In genomic region chr14:76947078-76947837, GRCh38 we compare ENCODE assay signal across 8 cellular contexts.
DNase-seq lines count a peak whose midpoint lies in the region; ATAC-seq and TF ChIP-seq lines count a peak whose summit lies in the region.

No MANE protein-coding gene starts in this region.

- POLR2A ChIA-PET in A673 (lab: Charles Lee; ENCODE audit: low non-redundant PET), result no interaction called here

- TF ChIP-seq CTCF in A673 (conservative IDR thresholded peaks at IDR 0.05; ENCODE audit: low read depth, low read length), result peak; percentile 60
- TF ChIP-seq CTCF in chondrocyte (IDR thresholded peaks at IDR 0.05), result peak; percentile 77

- peaks cover 47% of the 10 kb centered on the region for H3K4me1 ChIP-seq in A673 (ENCODE audit: insufficient read depth, low read length, poor library complexity, severe bottlenecking)

- DNase-seq in A673 (ENCODE audit: low spot score) (peak; percentile 98), NCI-H2227 treated with DMSO at 0.1 percent for 48 hours (lab: John Stamatoyannopoulos, UW) (peak; percentile 97), chondrocyte (ENCODE audit: low spot score) (no peak)
- peak; percentile 65 for DNase-seq in activated CD4-positive, alpha-beta T cell treated with anti-CD3 and anti-CD28 coated beads for 1 hour
- DNase-seq in stimulated activated CD4-positive, alpha-beta T cell treated with anti-CD3 and anti-CD28 coated beads, Interleukin-2, amount 100 ng/mL, for 24 hours, result peak; percentile 79 to 84

- H3K27me3 Mint-ChIP-seq in chondrocyte (ENCODE audit: low read depth), result no peaks in the 10 kb centered on the region

- H3K4me3 Mint-ChIP-seq in chondrocyte (ENCODE audit: unreplicated experiment), result peak overlapping the region; percentile 16

- no peaks in the 10 kb centered on the region for H3K36me3 ChIP-seq in A673 (ENCODE audit: insufficient read depth, low read length, poor library complexity, severe bottlenecking)

- intact Hi-C loops in A673 (cut with micrococcal nuclease; ENCODE audit: unreplicated experiment), result loop anchor here (1.0 to 2.0 kb wide), 3 partner anchors 20 to 82 kb away; partner anchors contain the start of gene IRF2BPL

- no peaks in the 10 kb centered on the region for H3K9me3 Mint-ChIP-seq in chondrocyte (ENCODE audit: low read depth)

- ATAC-seq in GM18907 (IDR thresholded peaks at IDR 0.05; ENCODE audit: unreplicated experiment), result peak; percentile 80
- ATAC-seq in HG03139 (IDR thresholded peaks at IDR 0.05; ENCODE audit: unreplicated experiment), result peak; percentile 88

- no peaks in the 10 kb centered on the region for H3K9me3 ChIP-seq in A673 (ENCODE audit: low read depth, low read length, poor library complexity, severe bottlenecking)

- no TSS peak for BruUV-seq in A673 (replicated peaks; lab: Mats Ljungman, UMichigan)

- CTCF ChIA-PET in A673 (lab: Charles Lee), result interaction anchor here (0.6 to 1.3 kb wide), 9 partner anchors 15 to 112 kb away, joined by 3 to 10 read pairs (median 5); no protein-coding TSS in a partner anchor

- peak overlapping the region; percentile 21 for H3K4me3 ChIP-seq in A673 (ENCODE audit: low read depth, low read length, poor library complexity, severe bottlenecking)

- no peaks in the 10 kb centered on the region for H3K36me3 Mint-ChIP-seq in chondrocyte (ENCODE audit: low read depth)

- peaks cover 55% of the 10 kb centered on the region for H3K4me1 Mint-ChIP-seq in chondrocyte (ENCODE audit: low read depth)

- H3K27ac Mint-ChIP-seq in chondrocyte (ENCODE audit: unreplicated experiment), result peak overlapping the region; percentile 93

- H3K27ac ChIP-seq in A673 (ENCODE audit: low read depth, low read length, poor library complexity, severe bottlenecking), result peak overlapping the region; percentile 98
- H3K27ac ChIP-seq in layer of hippocampus (ENCODE audit: low read depth, low read length), result peak overlapping the region; percentile 81

- H3K27me3 ChIP-seq in A673 (replicated peaks; ENCODE audit: insufficient read depth, low read depth, low read length, poor library complexity), result no peaks in the 10 kb centered on the region
- no peaks in the 10 kb centered on the region for H3K27me3 ChIP-seq in layer of hippocampus (ENCODE audit: control insufficient read depth, insufficient read depth, low read length)
